8 cellular contexts compared by ENCODE assay signal in the genomic region with DNA sequence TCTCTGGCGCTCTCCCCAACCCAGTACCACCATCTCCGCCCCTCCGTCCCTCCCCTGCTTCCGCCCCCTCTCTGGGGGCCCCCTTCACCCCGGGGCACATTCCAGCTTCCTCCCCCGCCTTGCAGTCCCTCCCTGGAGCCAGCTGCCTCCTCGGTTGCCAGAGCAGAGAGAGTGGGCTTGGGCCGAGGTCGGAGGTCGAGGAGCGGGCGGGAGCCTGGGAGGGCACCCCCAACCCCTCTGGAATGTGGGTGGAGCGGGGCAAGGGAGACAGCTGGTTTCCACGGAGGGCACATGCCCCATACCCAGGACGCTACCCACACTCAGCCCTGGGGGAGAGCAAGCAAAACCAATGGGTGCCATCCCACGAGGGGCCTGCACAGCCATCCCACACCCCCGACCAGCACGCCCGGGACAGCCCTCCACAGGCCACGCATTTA. TPM values are rescaled to one million over a fixed set of nuclear protein-coding genes. Genes with fewer than 3 reads are reported as not detected.
A peak's percentile ranks its signal among the peaks of the same experiment; 100 is the strongest.
DNase-seq lines count a peak whose midpoint lies in the region; ATAC-seq and TF ChIP-seq lines count a peak whose summit lies in the region.

No MANE protein-coding gene starts in this region.

- H3K36me3 ChIP-seq in BJ (ENCODE audit: control insufficient read depth, insufficient read depth, low read length): peaks cover 9% of the 10 kb centered on the region
- H3K36me3 ChIP-seq in neural cell (ENCODE audit: insufficient read depth, low read length): no peaks in the 10 kb centered on the region

- CTCF ChIA-PET in BJ (lab: Yijun Ruan, JAX): interaction anchor here (1.0 to 12.8 kb wide), 3 partner anchors 10 to 19 kb away, joined by 3 to 437 read pairs (median 11); partner anchors contain the start of gene ATP5F1D

- no peak for ATAC-seq in GM21447 (IDR thresholded peaks at IDR 0.05; ENCODE audit: unreplicated experiment)

- H2AFZ ChIP-seq in neural cell (ENCODE audit: low read depth, low read length): no peak overlapping the region

- TF ChIP-seq EP300 in neural cell (conservative IDR thresholded peaks at IDR 0.05; ENCODE audit: poor library complexity, severe bottlenecking): no peak

- DNase-seq in BJ (ENCODE audit: low read depth): no peak
- peak; percentile 71 for DNase-seq in NCI-H226
- peak; percentile 77 for DNase-seq in ecto neural progenitor cell (ENCODE audit: low spot score)
- no peak for DNase-seq in NK-92 treated with Interleukin-12 subunit alpha and Interleukin-12 subunit beta, amount 100 ng/mL, for 24 hours (lab: John Stamatoyannopoulos, UW)
- DNase-seq in NCI-H1417 (lab: John Stamatoyannopoulos, UW): no peak
- no peak for DNase-seq in NCI-H1694 (lab: John Stamatoyannopoulos, UW)

- no peaks in the 10 kb centered on the region for H3K9me2 ChIP-seq in neural cell (ENCODE audit: insufficient read depth, low read length)

- no peaks in the 10 kb centered on the region for H4K20me1 ChIP-seq in neural cell (ENCODE audit: insufficient read depth)

- H3K4me3 ChIP-seq in BJ (ENCODE audit: low read depth, low read length) (peak overlapping the region; percentile 17), neural cell (ENCODE audit: low read length) (peak overlapping the region; percentile 83)

- peak overlapping the region; percentile 95 for H3K9ac ChIP-seq in neural cell (ENCODE audit: low read length)

- H3K27ac ChIP-seq in neural cell (ENCODE audit: low read length): no peak overlapping the region

- POLR2A ChIA-PET in BJ (lab: Charles Lee): no interaction called here

- TF ChIP-seq CTCF in BJ (IDR thresholded peaks at IDR 0.05; ENCODE audit: insufficient read depth, low read depth, low read length): no peak
- no peak for TF ChIP-seq CTCF in neural cell (IDR thresholded peaks at IDR 0.05; ENCODE audit: poor library complexity, severe bottlenecking)

- no peaks in the 10 kb centered on the region for H3F3A ChIP-seq in neural cell (ENCODE audit: insufficient read depth, low read length, poor library complexity, severe bottlenecking)

- no peak overlapping the region for H3K4me2 ChIP-seq in neural cell (ENCODE audit: low read length)

- H3K27me3 ChIP-seq in BJ (ENCODE audit: control insufficient read depth, insufficient read depth, low read length): no peaks in the 10 kb centered on the region
- H3K27me3 ChIP-seq in neural cell (ENCODE audit: insufficient read depth, low read depth, low read length): no peaks in the 10 kb centered on the region

- H3K79me2 ChIP-seq in neural cell (replicated peaks; ENCODE audit: insufficient read depth, low read length): peaks cover 33% of the 10 kb centered on the region

- TF ChIP-seq RAD21 in neural cell (conservative IDR thresholded peaks at IDR 0.05): no peak

- H3K9me3 ChIP-seq in neural cell (ENCODE audit: low read length): no peaks in the 10 kb centered on the region

TF ChIP-seq in neural cell, 6 proteins besides CTCF, POLR2A, EP300 and RAD21:
- TF ChIP-seq MXI1 (conservative IDR thresholded peaks at IDR 0.05; ENCODE audit: poor library complexity, severe bottlenecking) (no peak), SMC3 (conservative IDR thresholded peaks at IDR 0.05; ENCODE audit: poor library complexity) (no peak), EZH2 (IDR thresholded peaks at IDR 0.05; ENCODE audit: borderline replicate concordance, insufficient read depth, low read length, poor library complexity, severe bottlenecking) (no peak), POLR2AphosphoS5 (IDR thresholded peaks at IDR 0.05) (no peak), TAF1 (IDR thresholded peaks at IDR 0.05; ENCODE audit: low read depth) (no peak)
- TF ChIP-seq, protein P1, sequence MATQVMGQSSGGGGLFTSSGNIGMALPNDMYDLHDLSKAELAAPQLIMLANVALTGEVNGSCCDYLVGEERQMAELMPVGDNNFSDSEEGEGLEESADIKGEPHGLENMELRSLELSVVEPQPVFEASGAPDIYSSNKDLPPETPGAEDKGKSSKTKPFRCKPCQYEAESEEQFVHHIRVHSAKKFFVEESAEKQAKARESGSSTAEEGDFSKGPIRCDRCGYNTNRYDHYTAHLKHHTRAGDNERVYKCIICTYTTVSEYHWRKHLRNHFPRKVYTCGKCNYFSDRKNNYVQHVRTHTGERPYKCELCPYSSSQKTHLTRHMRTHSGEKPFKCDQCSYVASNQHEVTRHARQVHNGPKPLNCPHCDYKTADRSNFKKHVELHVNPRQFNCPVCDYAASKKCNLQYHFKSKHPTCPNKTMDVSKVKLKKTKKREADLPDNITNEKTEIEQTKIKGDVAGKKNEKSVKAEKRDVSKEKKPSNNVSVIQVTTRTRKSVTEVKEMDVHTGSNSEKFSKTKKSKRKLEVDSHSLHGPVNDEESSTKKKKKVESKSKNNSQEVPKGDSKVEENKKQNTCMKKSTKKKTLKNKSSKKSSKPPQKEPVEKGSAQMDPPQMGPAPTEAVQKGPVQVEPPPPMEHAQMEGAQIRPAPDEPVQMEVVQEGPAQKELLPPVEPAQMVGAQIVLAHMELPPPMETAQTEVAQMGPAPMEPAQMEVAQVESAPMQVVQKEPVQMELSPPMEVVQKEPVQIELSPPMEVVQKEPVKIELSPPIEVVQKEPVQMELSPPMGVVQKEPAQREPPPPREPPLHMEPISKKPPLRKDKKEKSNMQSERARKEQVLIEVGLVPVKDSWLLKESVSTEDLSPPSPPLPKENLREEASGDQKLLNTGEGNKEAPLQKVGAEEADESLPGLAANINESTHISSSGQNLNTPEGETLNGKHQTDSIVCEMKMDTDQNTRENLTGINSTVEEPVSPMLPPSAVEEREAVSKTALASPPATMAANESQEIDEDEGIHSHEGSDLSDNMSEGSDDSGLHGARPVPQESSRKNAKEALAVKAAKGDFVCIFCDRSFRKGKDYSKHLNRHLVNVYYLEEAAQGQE (IDR thresholded peaks at IDR 0.05; ENCODE audit: borderline replicate concordance): no peak

RNA-seq across cellular contexts. Expression of gene CIRBP, which starts 6.4 kb away (rescaled TPM):
- polyA plus RNA-seq in BJ (2011; rRNA removed) (342 and 372 TPM in 2 replicates), neural cell (1,663 and 1,665 TPM in 2 replicates)
- 69.9 and 93.9 TPM in 2 replicates for polyA minus RNA-seq in BJ (2011; rRNA and poly(A)+ RNA removed)
- 542 and 651 TPM in 2 replicates for polyA minus RNA-seq in neural cell

RNA-seq across cellular contexts. Expression of gene FAM174C, which starts 12.6 kb away (rescaled TPM):
- polyA plus RNA-seq in BJ (2011; rRNA removed) (24.6 and 37.5 TPM in 2 replicates), neural cell (21.7 and 28.4 TPM in 2 replicates)
- 8.6 TPM in 2 replicates for polyA minus RNA-seq in BJ (2011; rRNA and poly(A)+ RNA removed)
- 5.1 and 7.5 TPM in 2 replicates for polyA minus RNA-seq in neural cell

RNA-seq across cellular contexts. Expression of gene MIDN, which starts 14.3 kb away (rescaled TPM):
- polyA plus RNA-seq in BJ (2011; rRNA removed) (6.9 and 8.4 TPM in 2 replicates), neural cell (24.8 and 28.3 TPM in 2 replicates)
- 21.3 and 25.6 TPM in 2 replicates for polyA minus RNA-seq in BJ (2011; rRNA and poly(A)+ RNA removed)
- polyA minus RNA-seq in neural cell: 56.4 and 57.9 TPM in 2 replicates

RNA-seq across cellular contexts. Expression of gene ATP5F1D, which starts 21.2 kb away (rescaled TPM):
- 57.9 and 65.1 TPM in 2 replicates for polyA plus RNA-seq in BJ (2011; rRNA removed)
- 29.1 and 30.1 TPM in 2 replicates for polyA minus RNA-seq in BJ (2011; rRNA and poly(A)+ RNA removed)
- polyA plus RNA-seq in neural cell: 22.8 and 47.8 TPM in 2 replicates
- 9.0 and 13.3 TPM in 2 replicates for polyA minus RNA-seq in neural cell

RNA-seq across cellular contexts. Expression of gene EFNA2, which starts 23.0 kb away (rescaled TPM):
- polyA plus RNA-seq in BJ (2011; rRNA removed): not detected in 2 replicates
- polyA minus RNA-seq in BJ (2011; rRNA and poly(A)+ RNA removed): not detected in 2 replicates
- 9.8 and 10.3 TPM in 2 replicates for polyA plus RNA-seq in neural cell
- 23.4 and 24.8 TPM in 2 replicates for polyA minus RNA-seq in neural cell

Comparison
In these comparisons a context has a peak if more than half of its experiments do, and no peak if none do; other contexts are left out.
1. DNase-seq: peak in NCI-H226 (single experiment) and ecto neural progenitor cell (single experiment); none in BJ (single experiment), NK-92 treated with Interleukin-12 subunit alpha and Interleukin-12 subunit beta, amount 100 ng/mL, for 24 hours (single experiment), NCI-H1417 (0 of 3) and NCI-H1694 (single experiment).